12 cellular contexts compared by ENCODE assay signal in genomic region chr2:217440000-217440399, GRCh38.
DNase-seq lines count a peak whose midpoint lies in the region; ATAC-seq lines count a peak whose summit lies in the region.
"Had no signal": no experiment of that assay in that cellular context is flagged by ENCODE, and none has a peak within 500 bp of the region (broad histone marks: within the 10 kb centered on the region; RNA-seq: fewer than 3 reads in every experiment).

No MANE protein-coding gene starts in this region.

- DNase-seq in iris pigment epithelial cell (ENCODE audit: low read depth) (peak; percentile 36), anterior cingulate cortex (lab: John Stamatoyannopoulos, UW) (no peak), 8988T (no peak), OCI-M1 (lab: John Stamatoyannopoulos, UW) (no peak), kidney glomerular epithelial cell (lab: John Stamatoyannopoulos, UW) (no peak)
- DNase-seq: activated naive CD4-positive, alpha-beta T cell treated with Interleukin-2 at 50 U/mL for 16 hours; mucosa of descending colon; NCI-H1694; PC-9 had no signal

- peak; percentile 47 for ATAC-seq in GM18508 (IDR thresholded peaks at IDR 0.05; ENCODE audit: insufficient read depth, unreplicated experiment)
- peak; percentile 82 for ATAC-seq in GM21447 (IDR thresholded peaks at IDR 0.05; ENCODE audit: unreplicated experiment)
- peak; percentile 73 for ATAC-seq in HG03108 (IDR thresholded peaks at IDR 0.05; ENCODE audit: unreplicated experiment)
- ATAC-seq: mucosa of descending colon had no signal
